In the genomic region with DNA sequence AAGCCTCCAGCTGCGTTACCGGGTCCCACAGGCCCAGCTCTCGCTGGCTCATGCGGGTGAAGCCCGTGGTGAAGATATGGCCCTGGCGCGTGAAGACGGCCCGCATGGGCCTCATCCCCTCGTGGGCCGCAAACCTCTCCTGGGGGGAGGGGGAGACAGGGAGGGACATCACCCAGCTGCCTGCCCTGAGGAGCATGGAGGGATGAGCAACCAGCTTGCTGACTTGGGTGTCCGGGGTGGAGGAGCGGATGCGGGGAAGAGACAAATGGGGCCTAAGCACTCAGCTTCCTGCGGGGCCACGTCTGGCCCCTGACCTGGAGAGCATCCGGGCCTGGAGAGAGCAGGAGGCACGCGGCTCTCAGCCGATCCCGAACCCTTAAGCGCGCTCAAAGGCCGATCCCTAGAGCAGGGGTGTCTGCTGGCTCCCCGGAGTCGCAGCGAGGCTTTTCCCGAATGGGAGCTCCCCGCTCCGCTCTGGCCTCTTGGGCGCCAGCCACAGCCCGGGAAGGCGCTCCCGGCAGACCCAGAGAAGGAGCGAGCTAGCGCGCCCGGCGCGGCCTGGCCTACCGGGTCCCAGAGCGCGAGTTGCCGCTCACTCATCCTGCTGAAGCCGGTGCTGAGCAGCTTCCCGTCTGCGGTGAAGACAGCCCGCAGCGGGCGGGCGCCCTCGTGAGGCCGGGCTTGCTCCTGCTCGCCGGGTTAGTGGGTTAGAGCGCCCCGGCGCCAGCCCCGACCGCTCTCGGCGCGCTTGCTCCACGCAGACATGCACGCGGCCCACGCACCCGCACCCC, we compare ENCODE assay signal across 8 cellular contexts. TPM values are rescaled to one million over a fixed set of nuclear protein-coding genes. Genes with fewer than 3 reads are reported as not detected.
A peak's percentile ranks its signal among the peaks of the same experiment; 100 is the strongest.
DNase-seq lines count a peak whose midpoint lies in the region; ATAC-seq and TF ChIP-seq lines count a peak whose summit lies in the region.

No MANE protein-coding gene starts in this region.

- DNase-seq in NCI-H524 (lab: John Stamatoyannopoulos, UW) = peak; percentile 46 to 76
- no peak for DNase-seq in NCI-H524 treated with DMSO at 0.1 percent for 48 hours (lab: John Stamatoyannopoulos, UW)
- peak; percentile 61 for DNase-seq in NCI-H1105 (lab: John Stamatoyannopoulos, UW)
- DNase-seq in activated CD4-positive, CD25-positive, alpha-beta regulatory T cell treated with anti-CD3 and anti-CD28 coated beads, Interleukin-2, amount 50 U/mL, for 72 hours = peak; percentile 80
- DNase-seq in central memory CD4-positive, alpha-beta T cell = peak; percentile 86
- DNase-seq in kidney epithelial cell (ENCODE audit: low read depth) = no peak
- DNase-seq in stimulated activated CD4-positive, alpha-beta T cell treated with anti-CD3 and anti-CD28 coated beads, Interleukin-1b, Interleukin-23, amount 100 ng/mL, for 4 hours (ENCODE audit: low read depth in 2 of 2) = peak; percentile 82 to 88

- no peak for ATAC-seq in HG03135 (IDR thresholded peaks at IDR 0.05; ENCODE audit: unreplicated experiment)

- H3K36me3 ChIP-seq in kidney epithelial cell (ENCODE audit: control insufficient read depth, insufficient read depth, low read length) = no peaks in the 10 kb centered on the region

- peak; percentile 72 for TF ChIP-seq CTCF in kidney epithelial cell (IDR thresholded peaks at IDR 0.05; ENCODE audit: insufficient read depth, low read length, poor library complexity, severe bottlenecking)

- H3K4me3 ChIP-seq in kidney epithelial cell (ENCODE audit: low read depth, low read length) = peak overlapping the region; percentile 21

- H3K27me3 ChIP-seq in kidney epithelial cell (ENCODE audit: control insufficient read depth, insufficient read depth, low read length) = peaks cover 18% of the 10 kb centered on the region

RNA-seq across cellular contexts. Expression of a gene that starts 5.0 kb away (rescaled TPM):
- 2.2 and 2.7 TPM in 2 replicates for total RNA-seq in kidney epithelial cell

RNA-seq across cellular contexts. Expression of a gene that starts 24.7 kb away (rescaled TPM):
- 13.1 and 13.8 TPM in 2 replicates for total RNA-seq in kidney epithelial cell

RNA-seq across cellular contexts. Expression of a gene that starts 28.2 kb away (rescaled TPM):
- total RNA-seq in kidney epithelial cell = 63.8 and 89.8 TPM in 2 replicates

RNA-seq across cellular contexts. Expression of a gene that starts 49.2 kb away (rescaled TPM):
- 68.4 and 70.4 TPM in 2 replicates for total RNA-seq in kidney epithelial cell

RNA-seq across cellular contexts. Expression of a gene that starts 50.8 kb away (rescaled TPM):
- 6.4 and 8.3 TPM in 2 replicates for total RNA-seq in kidney epithelial cell

Comparison
In these comparisons a context has a peak if more than half of its experiments do, and no peak if none do; other contexts are left out.
1. DNase-seq: peak in NCI-H524 (2 of 2), NCI-H1105 (single experiment), activated CD4-positive, CD25-positive, alpha-beta regulatory T cell treated with anti-CD3 and anti-CD28 coated beads, Interleukin-2, amount 50 U/mL, for 72 hours (single experiment), central memory CD4-positive, alpha-beta T cell (single experiment) and stimulated activated CD4-positive, alpha-beta T cell treated with anti-CD3 and anti-CD28 coated beads, Interleukin-1b, Interleukin-23, amount 100 ng/mL, for 4 hours (2 of 2); none in NCI-H524 treated with DMSO at 0.1 percent for 48 hours (single experiment) and kidney epithelial cell (single experiment).